8 cellular contexts compared by ENCODE assay signal in the genomic region with DNA sequence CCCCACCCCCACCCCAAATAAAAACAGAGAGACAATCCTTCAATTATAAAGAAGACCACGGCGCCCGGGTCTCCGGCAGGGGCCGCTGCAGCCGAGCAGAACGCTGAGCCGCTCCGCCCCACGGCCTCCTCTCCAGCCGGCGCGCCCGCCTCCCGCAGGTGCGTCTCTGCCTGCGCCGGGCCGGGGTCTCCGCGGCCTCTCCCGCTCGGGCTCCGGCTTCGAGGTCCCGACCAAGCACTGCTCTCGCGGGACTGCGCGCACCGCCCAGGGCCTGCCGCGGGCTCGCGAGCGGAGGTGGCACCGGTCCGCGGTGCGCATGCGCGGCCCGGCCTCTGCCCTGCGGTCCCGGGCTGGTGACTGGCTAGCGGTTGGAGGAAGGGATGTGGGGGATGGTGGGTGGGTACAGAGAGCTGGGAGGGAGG.
DNase-seq lines count a peak whose midpoint lies in the region; ATAC-seq lines count a peak whose summit lies in the region.

No MANE protein-coding gene starts in this region.

- H3K4me3 ChIP-seq in HUES6 (ENCODE audit: low read depth, low read length): peak overlapping the region; percentile 92
- H3K4me3 ChIP-seq in NT2/D1 (ENCODE audit: insufficient read length, low read depth): peak overlapping the region; percentile 84
- H3K4me3 ChIP-seq in mucosa of rectum (ENCODE audit: low read length in 2 of 2): peak overlapping the region; percentile 81 to 91

- peak; percentile 76 for DNase-seq in DMS 273 treated with DMSO at 0.1 percent for 48 hours (lab: John Stamatoyannopoulos, UW)
- DNase-seq in NT2/D1 (ENCODE audit: low read depth, low spot score): peak; percentile 86
- peak; percentile 88 for DNase-seq in activated T-cell treated with anti-CD3 and anti-CD28 coated beads for 24 hours (ENCODE audit: low read depth)
- peak; percentile 60 for DNase-seq in epithelial cell of prostate (ENCODE audit: low read depth, low spot score)
- peak; percentile 84 to 92 for DNase-seq in stimulated activated CD8-positive, alpha-beta memory T cell treated with anti-CD3 and anti-CD28 coated beads, Interleukin-4, amount 100 ng/mL, for 4 hours (ENCODE audit: low read depth in 2 of 2, low spot score in 1 of 2)

- H3K27ac ChIP-seq in HUES6 (ENCODE audit: low read depth, low read length): peak overlapping the region; percentile 78
- peak overlapping the region; percentile 92 for H3K27ac ChIP-seq in epithelial cell of prostate
- H3K27ac ChIP-seq in mucosa of rectum (ENCODE audit: low read depth in 2 of 2, low read length in 2 of 2): peak overlapping the region; percentile 99 to 100

- peak; percentile 72 for ATAC-seq in GM21447 (IDR thresholded peaks at IDR 0.05; ENCODE audit: unreplicated experiment)

- H3K9me3 ChIP-seq in HUES6 (ENCODE audit: control insufficient read depth, insufficient read depth, low read depth, low read length) (no peaks in the 10 kb centered on the region), NT2/D1 (ENCODE audit: insufficient read depth, low read length) (no peaks in the 10 kb centered on the region), mucosa of rectum (ENCODE audit: control insufficient read depth in 2 of 2, low read length in 2 of 2) (no peaks in the 10 kb centered on the region)

- peaks cover 6% of the 10 kb centered on the region for H3K4me1 ChIP-seq in HUES6 (ENCODE audit: control insufficient read depth, insufficient read depth, low read length)
- H3K4me1 ChIP-seq in NT2/D1 (ENCODE audit: insufficient read depth, insufficient read length): no peaks in the 10 kb centered on the region
- peaks cover 10 to 15% of the 10 kb centered on the region in 2 donors for H3K4me1 ChIP-seq in mucosa of rectum (ENCODE audit: control insufficient read depth in 2 of 2, insufficient read depth in 2 of 2, low read length in 2 of 2)

- H3K36me3 ChIP-seq in HUES6 (ENCODE audit: control insufficient read depth, insufficient read depth, low read length) (no peaks in the 10 kb centered on the region), NT2/D1 (ENCODE audit: insufficient read depth, insufficient read length, low read length) (no peaks in the 10 kb centered on the region), mucosa of rectum (ENCODE audit: control insufficient read depth in 2 of 2, insufficient read depth in 2 of 2, low read length in 2 of 2) (no peaks in the 10 kb centered on the region)

- H3K27me3 ChIP-seq in HUES6 (ENCODE audit: control insufficient read depth, insufficient read depth, low read length) (no peaks in the 10 kb centered on the region), NT2/D1 (ENCODE audit: insufficient read depth, insufficient read length) (no peaks in the 10 kb centered on the region), mucosa of rectum (ENCODE audit: control insufficient read depth in 2 of 2, insufficient read depth in 2 of 2, low read length in 2 of 2) (no peaks in the 10 kb centered on the region)

- H3K9ac ChIP-seq in HUES6 (ENCODE audit: low read length) (peak overlapping the region; percentile 91), NT2/D1 (ENCODE audit: insufficient read length, low read depth) (no peak overlapping the region), mucosa of rectum (ENCODE audit: low read depth in 1 of 2, low read length in 2 of 2) (peak overlapping the region; percentile 97 to 99)

Comparison
In these comparisons a context has a peak if more than half of its experiments do, and no peak if none do; other contexts are left out.
1. Peak in every context shown above with its lines: DNase-seq, ATAC-seq, H3K4me3 ChIP-seq and H3K27ac ChIP-seq.